Comparison of ENCODE assay signal across 18 cellular contexts in the genomic region with DNA sequence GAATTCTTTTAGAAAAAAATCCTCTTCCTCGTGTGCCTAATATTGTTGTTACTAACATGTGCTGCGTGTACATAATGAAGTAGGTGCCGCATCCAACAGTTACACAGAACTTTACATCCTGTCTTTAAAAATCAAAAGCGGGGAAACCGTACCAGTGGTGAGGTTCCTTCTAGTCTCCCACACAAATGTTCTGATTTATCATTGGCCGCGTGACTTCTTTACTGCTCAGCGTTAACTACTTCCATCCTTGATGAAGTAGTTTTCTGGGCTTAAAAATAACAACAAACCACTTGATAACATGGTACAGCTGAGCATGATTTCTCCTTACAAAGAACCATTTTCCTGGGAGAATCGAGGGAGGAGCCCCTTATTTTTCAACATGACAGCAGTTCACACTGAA. TPM values are rescaled to one million over a fixed set of nuclear protein-coding genes. Genes with fewer than 3 reads are reported as not detected.
DNase-seq lines count a peak whose midpoint lies in the region; ATAC-seq and TF ChIP-seq lines count a peak whose summit lies in the region.
"Had no signal": no experiment of that assay in that cellular context is flagged by ENCODE, and none has a peak within 500 bp of the region (broad histone marks: within the 10 kb centered on the region; RNA-seq: fewer than 3 reads in every experiment).

No MANE protein-coding gene starts in this region.

- H3K79me2 ChIP-seq in parathyroid adenoma = peaks cover 64% of the 10 kb centered on the region

- H3K4me3 ChIP-seq in esophagus squamous epithelium (no peak overlapping the region), parathyroid adenoma (ENCODE audit: low read depth, low read length) (peak overlapping the region; percentile 44)
- H3K4me3 ChIP-seq: lung had no signal

- H3K27me3 ChIP-seq in esophagus squamous epithelium (peaks cover 0 to 7% (median 0%) of the 10 kb centered on the region in 4 donors), parathyroid adenoma (ENCODE audit: control insufficient read depth, insufficient read depth, low read length) (no peaks in the 10 kb centered on the region)

- no peak for TF ChIP-seq POLR2A in esophagus squamous epithelium (IDR thresholded peaks at IDR 0.05)

- peaks cover 48 to 62% of the 10 kb centered on the region in 2 donors for H3K36me3 Mint-ChIP-seq in CD14-positive monocyte
- no peaks in the 10 kb centered on the region for H3K36me3 Mint-ChIP-seq in HFFc6 (ENCODE audit: low read depth)
- H3K36me3 Mint-ChIP-seq: activated naive CD8-positive, alpha-beta T cell treated with anti-CD3 and anti-CD28 coated beads, Interleukin-2, amount 10 ng/mL, durations not matched to agents 7 days and 5 days had no signal

- H3K9ac ChIP-seq in parathyroid adenoma = peak overlapping the region; percentile 3

- H3K36me3 ChIP-seq in esophagus squamous epithelium (no peaks in the 10 kb centered on the region), parathyroid adenoma (ENCODE audit: control insufficient read depth, insufficient read depth, low read length) (no peaks in the 10 kb centered on the region)

- peak overlapping the region; percentile 11 for H3K4me2 ChIP-seq in parathyroid adenoma (ENCODE audit: low read length)

- no peak for TF ChIP-seq CTCF in CD14-positive monocyte (IDR thresholded peaks at IDR 0.05)
- no peak for TF ChIP-seq CTCF in HFFc6 (IDR thresholded peaks at IDR 0.05)
- no peak for TF ChIP-seq CTCF in esophagus squamous epithelium (IDR thresholded peaks at IDR 0.05)
- TF ChIP-seq CTCF in parathyroid adenoma (IDR thresholded peaks at IDR 0.05) = no peak

- 36 to 61% methylated on average over 9 of the region's 9 CpGs for WGBS in esophagus squamous epithelium, 2 donors

- H3K27ac ChIP-seq in esophagus squamous epithelium (peak overlapping the region in 3 of 4 donors; percentile 16 to 81 (median 59)), parathyroid adenoma (peak overlapping the region; percentile 99)

- H3K4me3 Mint-ChIP-seq in CD14-positive monocyte (peak overlapping the region; percentile 48 to 84), HFFc6 (peak overlapping the region; percentile 80)
- H3K4me3 Mint-ChIP-seq: activated naive CD8-positive, alpha-beta T cell treated with anti-CD3 and anti-CD28 coated beads, Interleukin-2, amount 10 ng/mL, durations not matched to agents 7 days and 5 days; central memory CD8-positive, alpha-beta T cell; endodermal cell; nephron progenitor cell had no signal

- H3K4me1 Mint-ChIP-seq in CD14-positive monocyte (peaks cover 79% of the 10 kb centered on the region), HFFc6 (ENCODE audit: low read depth) (peaks cover 40% of the 10 kb centered on the region)
- H3K4me1 Mint-ChIP-seq: activated naive CD8-positive, alpha-beta T cell treated with anti-CD3 and anti-CD28 coated beads, Interleukin-2, amount 10 ng/mL, durations not matched to agents 7 days and 5 days; central memory CD8-positive, alpha-beta T cell had no signal

- ATAC-seq in GM19455 (IDR thresholded peaks at IDR 0.05; ENCODE audit: unreplicated experiment) (no peak), GM18907 (IDR thresholded peaks at IDR 0.05; ENCODE audit: unreplicated experiment) (no peak), GM21528 (IDR thresholded peaks at IDR 0.05; ENCODE audit: low FRiP score, unreplicated experiment) (no peak)
- ATAC-seq: activated CD4-positive, CD25-positive, alpha-beta regulatory T cell treated with anti-CD3 and anti-CD28 coated beads, Interleukin-2, amount 50 U/mL, for 24 hours had no signal

- peak overlapping the region; percentile 96 to 99 (median 97) for H3K27ac Mint-ChIP-seq in CD14-positive monocyte
- peak overlapping the region; percentile 97 for H3K27ac Mint-ChIP-seq in HFFc6
- H3K27ac Mint-ChIP-seq: activated naive CD8-positive, alpha-beta T cell treated with anti-CD3 and anti-CD28 coated beads, Interleukin-2, amount 10 ng/mL, durations not matched to agents 7 days and 5 days; endodermal cell; nephron progenitor cell had no signal

- intact Hi-C loops in CD14-positive monocyte (cut with micrococcal nuclease) = no loop called here
- intact Hi-C loops in esophagus squamous epithelium (cut with DNase I) = no loop called here

- peaks cover 0 to 2% (median 1%) of the 10 kb centered on the region in 3 donors for H3K27me3 Mint-ChIP-seq in CD14-positive monocyte (ENCODE audit: low read depth in 3 of 3)
- H3K27me3 Mint-ChIP-seq in HFFc6 (ENCODE audit: insufficient read depth) = peaks cover 5% of the 10 kb centered on the region

- H3K9me3 Mint-ChIP-seq in CD14-positive monocyte = peaks cover 0 to 8% (median 0%) of the 10 kb centered on the region in 7 donors
- H3K9me3 Mint-ChIP-seq in HFFc6 = no peaks in the 10 kb centered on the region
- H3K9me3 Mint-ChIP-seq: central memory CD8-positive, alpha-beta T cell had no signal

- no peak overlapping the region for H2AFZ ChIP-seq in parathyroid adenoma

- peaks cover 0 to 34% (median 10%) of the 10 kb centered on the region in 3 donors for H3K4me1 ChIP-seq in esophagus squamous epithelium
- peaks cover 62% of the 10 kb centered on the region for H3K4me1 ChIP-seq in parathyroid adenoma

- H3K9me3 ChIP-seq in esophagus squamous epithelium (peaks cover 0 to 4% (median 3%) of the 10 kb centered on the region in 3 donors), parathyroid adenoma (ENCODE audit: control insufficient read depth, low read length) (no peaks in the 10 kb centered on the region)

- no peak for DNase-seq in CD14-positive monocyte (ENCODE audit: low spot score)
- DNase-seq in HFFc6 = no peak
- DNase-seq in esophagus squamous epithelium (lab: John Stamatoyannopoulos, UW) = no peak
- no peak for DNase-seq in NCI-H2029 treated with DMSO at 0.1 percent for 48 hours (lab: John Stamatoyannopoulos, UW)
- DNase-seq: activated naive CD8-positive, alpha-beta T cell treated with anti-CD3 and anti-CD28 coated beads, Interleukin-2, amount 10 ng/mL, durations not matched to agents 7 days and 5 days; endodermal cell; GF-D8; NCI-H1694 treated with DMSO at 0.1 percent for 48 hours; NCI-H524; nephron progenitor cell; SHP77 treated with DMSO at 0.1 percent for 48 hours had no signal

RNA-seq across cellular contexts. Expression of gene EMILIN2, which starts 9.7 kb away (rescaled TPM):
- 10 to 100 TPM; 30.5 to 33.8 TPM for polyA plus RNA-seq in CD14-positive monocyte
- 10 to 100 TPM in 1 of 6 experiments, 1 to 10 TPM in 5; 5.9 to 10.6 (median 8.2) TPM for total RNA-seq in HFFc6 (2021; fragmentation: NEBNext Ultra II Directional; extraction: Animal tissue kit (Norgen Biotek cat#: 25700))
- total RNA-seq in esophagus squamous epithelium = 10 to 100 TPM in 1 of 4 donors, 1 to 10 TPM in 3; 3.2 to 11.1 (median 5.5) TPM
